Comparison of ENCODE assay signal across 13 cellular contexts in genomic region chr3:119570229-119570628, GRCh38. TPM values are rescaled to one million over a fixed set of nuclear protein-coding genes. Genes with fewer than 3 reads are reported as not detected.
DNase-seq lines count a peak whose midpoint lies in the region; ATAC-seq and TF ChIP-seq lines count a peak whose summit lies in the region.
"Had no signal": no experiment of that assay in that cellular context is flagged by ENCODE, and none has a peak within 500 bp of the region (broad histone marks: within the 10 kb centered on the region; RNA-seq: fewer than 3 reads in every experiment).

No MANE protein-coding gene starts in this region.

- POLR2A ChIA-PET in activated CD4-positive, alpha-beta memory T cell treated with anti-CD3 and anti-CD28 coated beads, Interleukin-2, amount 10 ng/mL, durations not matched to agents 7 days and 5 days (lab: Charles Lee) = no interaction called here

- H3K4me3 Mint-ChIP-seq in activated CD4-positive, alpha-beta memory T cell treated with anti-CD3 and anti-CD28 coated beads, Interleukin-2, amount 10 ng/mL, durations not matched to agents 7 days and 5 days = no peak overlapping the region
- H3K4me3 Mint-ChIP-seq: activated CD8-positive, alpha-beta T cell treated with anti-CD3 and anti-CD28 coated beads for 36 hours; T-cell had no signal

- no peaks in the 10 kb centered on the region for H3K4me1 ChIP-seq in adrenal gland (replicated peaks in 1 of 2)
- H3K4me1 ChIP-seq in spleen = peaks cover 0 to 30% (median 19%) of the 10 kb centered on the region in 6 donors

- intact Hi-C loops in adrenal gland (cut with DNase I) = no loop called here
- intact Hi-C loops in spleen (cut with DNase I; ENCODE audit: low total_unique reads) = no loop called here

- H3K27me3 ChIP-seq in adrenal gland (no peaks in the 10 kb centered on the region), spleen (replicated peaks in 1 of 7) (no peaks in the 10 kb centered on the region)

- no peaks in the 10 kb centered on the region for H3K9me3 ChIP-seq in adrenal gland (replicated peaks in 1 of 3)
- H3K9me3 ChIP-seq in spleen = no peaks in the 10 kb centered on the region

- H3K27ac ChIP-seq in adrenal gland = peak overlapping the region in 3 of 5 donors; percentile 13 to 74 (median 66)
- H3K27ac ChIP-seq in spleen = peak overlapping the region in 7 of 8 donors; percentile 7 to 81 (median 70)

- 61 to 67% (median 64%) methylated on average over 5 of the region's 5 CpGs for WGBS in adrenal gland, 4 donors
- 25 to 54% (median 33%) methylated on average over 5 of the region's 5 CpGs for WGBS in spleen, 5 donors

- CTCF ChIA-PET in activated CD4-positive, alpha-beta memory T cell treated with anti-CD3 and anti-CD28 coated beads, Interleukin-2, amount 10 ng/mL, durations not matched to agents 7 days and 5 days (lab: Charles Lee) = interaction anchor here (0.6 to 1.2 kb wide), 2 partner anchors 11 to 472 kb away, joined by 3 read pairs; partner anchors contain the start of gene CD80

- TF ChIP-seq CTCF in adrenal gland (IDR thresholded peaks at IDR 0.05) (no peak), spleen (IDR thresholded peaks at IDR 0.05 in 8 of 11, conservative IDR thresholded peaks at IDR 0.05 in 3 of 11) (no peak)

- no peak for TF ChIP-seq POLR2A in adrenal gland (IDR thresholded peaks at IDR 0.05)
- TF ChIP-seq POLR2A in spleen (IDR thresholded peaks at IDR 0.05) = no peak

- no peak overlapping the region for H3K27ac Mint-ChIP-seq in activated CD4-positive, alpha-beta memory T cell treated with anti-CD3 and anti-CD28 coated beads, Interleukin-2, amount 10 ng/mL, durations not matched to agents 7 days and 5 days
- H3K27ac Mint-ChIP-seq: activated CD8-positive, alpha-beta T cell treated with anti-CD3 and anti-CD28 coated beads for 36 hours; activated naive CD4-positive, alpha-beta T cell treated with anti-CD3 and anti-CD28 coated beads, Interleukin-2, amount 50 U/mL, for 72 hours; T-cell had no signal

- H3K36me3 Mint-ChIP-seq in activated CD4-positive, alpha-beta memory T cell treated with anti-CD3 and anti-CD28 coated beads, Interleukin-2, amount 10 ng/mL, durations not matched to agents 7 days and 5 days (ENCODE audit: low read depth) = peaks cover 12% of the 10 kb centered on the region
- H3K36me3 Mint-ChIP-seq: T-cell had no signal

- peaks cover 4% of the 10 kb centered on the region for H3K9me3 Mint-ChIP-seq in activated CD4-positive, alpha-beta memory T cell treated with anti-CD3 and anti-CD28 coated beads, Interleukin-2, amount 10 ng/mL, durations not matched to agents 7 days and 5 days
- H3K9me3 Mint-ChIP-seq: activated CD8-positive, alpha-beta T cell treated with anti-CD3 and anti-CD28 coated beads for 36 hours; activated naive CD4-positive, alpha-beta T cell treated with anti-CD3 and anti-CD28 coated beads, Interleukin-2, amount 50 U/mL, for 72 hours; T-cell had no signal

- H3K36me3 ChIP-seq in adrenal gland (replicated peaks in 1 of 2) = no peaks in the 10 kb centered on the region
- H3K36me3 ChIP-seq in spleen = no peaks in the 10 kb centered on the region

- ATAC-seq in GM19395 (IDR thresholded peaks at IDR 0.05; ENCODE audit: unreplicated experiment) = peak; percentile 77
- ATAC-seq in HG03103 (IDR thresholded peaks at IDR 0.05; ENCODE audit: low read depth, unreplicated experiment) = peak; percentile 65
- ATAC-seq: activated CD8-positive, alpha-beta T cell treated with anti-CD3 and anti-CD28 coated beads for 36 hours; T-cell had no signal

- DNase-seq in adrenal gland = peak in 2 of 7 donors; percentile 24 to 27
- no peak for DNase-seq in spleen
- no peak for DNase-seq in HPDE6-E6E7 (ENCODE audit: extremely low spot score)
- DNase-seq in activated CD4-positive, alpha-beta memory T cell treated with anti-CD3 and anti-CD28 coated beads, Interleukin-2, amount 10 ng/mL, durations not matched to agents 7 days and 5 days = no peak
- DNase-seq in NCI-H69 (lab: John Stamatoyannopoulos, UW) = no peak
- DNase-seq: activated CD8-positive, alpha-beta T cell treated with anti-CD3 and anti-CD28 coated beads for 36 hours; NCI-H1930; NK-92 treated with Interleukin-12 subunit alpha and Interleukin-12 subunit beta, amount 100 ng/mL, for 24 hours had no signal

- H3K27me3 Mint-ChIP-seq in activated CD4-positive, alpha-beta memory T cell treated with anti-CD3 and anti-CD28 coated beads, Interleukin-2, amount 10 ng/mL, durations not matched to agents 7 days and 5 days = peaks cover 13% of the 10 kb centered on the region

- H3K4me3 ChIP-seq in adrenal gland = no peak overlapping the region
- no peak overlapping the region for H3K4me3 ChIP-seq in spleen

- H3K4me1 Mint-ChIP-seq in activated CD4-positive, alpha-beta memory T cell treated with anti-CD3 and anti-CD28 coated beads, Interleukin-2, amount 10 ng/mL, durations not matched to agents 7 days and 5 days = peaks cover 27% of the 10 kb centered on the region
- H3K4me1 Mint-ChIP-seq: T-cell had no signal

RNA-seq across cellular contexts. Expression of gene ADPRH, which starts 9.1 kb away (rescaled TPM):
- total RNA-seq in adrenal gland (10 to 100 TPM; 11.1 to 15.3 (median 13.8) TPM), spleen (10 to 100 TPM; 16.1 to 29.2 (median 24.3) TPM)
- polyA plus RNA-seq in adrenal gland (10 to 100 TPM in 1 of 3 donors, 1 to 10 TPM in 2; 3.5 to 13.5 (median 6.6) TPM), spleen (10 to 100 TPM in 2 of 3 donors, 1 to 10 TPM in 1; 7.1 to 14.4 (median 10.3) TPM)
- 1 to 10 TPM; 8.6 to 8.8 TPM for total RNA-seq in activated CD4-positive, alpha-beta memory T cell treated with anti-CD3 and anti-CD28 coated beads, Interleukin-2, amount 10 ng/mL, durations not matched to agents 7 days and 5 days

RNA-seq across cellular contexts. Expression of gene CD80, which starts 10.8 kb away (rescaled TPM):
- 1 to 10 TPM in 2 of 8 donors, under 1 TPM in 5, not detected in 1; 0.28 to 2.0 (median 0.79) TPM for total RNA-seq in adrenal gland
- polyA plus RNA-seq in adrenal gland = under 1 TPM; 0.07 to 0.55 (median 0.16) TPM
- 10 to 100 TPM in 6 of 7 donors, 1 to 10 TPM in 1; 5.7 to 33.0 (median 19.7) TPM for total RNA-seq in spleen
- polyA plus RNA-seq in spleen = 1 to 10 TPM; 1.5 to 2.5 (median 2.0) TPM
- total RNA-seq in activated CD4-positive, alpha-beta memory T cell treated with anti-CD3 and anti-CD28 coated beads, Interleukin-2, amount 10 ng/mL, durations not matched to agents 7 days and 5 days = 10 to 100 TPM; 27.1 to 29.5 TPM
- polyA plus RNA-seq: keratinocyte had no signal

RNA-seq across cellular contexts. Expression of gene PLA1A, which starts 27.5 kb away (rescaled TPM):
- total RNA-seq in adrenal gland = 1 to 10 TPM in 2 of 8 donors, under 1 TPM in 6; 0.28 to 1.4 (median 0.72) TPM
- polyA plus RNA-seq in adrenal gland = 1 to 10 TPM in 2 of 3 donors, under 1 TPM in 1; 0.53 to 2.0 (median 1.4) TPM
- 1 to 10 TPM in 3 of 7 donors, under 1 TPM in 3, not detected in 1; 0.27 to 6.8 (median 1.0) TPM for total RNA-seq in spleen
- under 1 TPM; 0.44 to 0.80 (median 0.61) TPM for polyA plus RNA-seq in spleen
- under 1 TPM in 1 of 2 experiments, not detected in 1; 0.25 TPM for total RNA-seq in activated CD4-positive, alpha-beta memory T cell treated with anti-CD3 and anti-CD28 coated beads, Interleukin-2, amount 10 ng/mL, durations not matched to agents 7 days and 5 days
- total RNA-seq: activated CD8-positive, alpha-beta T cell treated with anti-CD3 and anti-CD28 coated beads for 36 hours; T-cell had no signal
- polyA plus RNA-seq: keratinocyte had no signal
